In the genomic region with DNA sequence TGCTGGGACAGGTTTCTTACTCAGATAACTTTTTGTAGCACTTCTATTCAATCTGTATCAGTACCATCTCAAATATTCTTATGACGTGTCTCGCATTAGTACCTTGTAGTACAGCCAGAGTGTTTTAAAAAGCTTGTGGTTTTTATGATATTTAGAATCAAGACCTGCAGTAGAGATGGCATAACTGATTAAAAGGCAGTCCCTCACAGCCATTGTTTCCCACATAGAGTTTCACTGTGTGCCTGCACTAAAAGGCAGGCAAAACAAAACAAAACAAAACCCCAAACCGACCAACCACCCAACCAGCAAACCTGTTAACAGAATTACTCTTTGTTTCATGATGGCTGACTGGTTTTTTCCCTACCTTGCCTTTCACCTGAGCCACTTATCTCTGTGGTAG, we compare ENCODE assay signal across 17 cellular contexts.
DNase-seq lines count a peak whose midpoint lies in the region; ATAC-seq and TF ChIP-seq lines count a peak whose summit lies in the region.
"Had no signal": no experiment of that assay in that cellular context is flagged by ENCODE, and none has a peak within 500 bp of the region (broad histone marks: within the 10 kb centered on the region; RNA-seq: fewer than 3 reads in every experiment).

No MANE protein-coding gene starts in this region.

- no peaks in the 10 kb centered on the region for H3K27me3 ChIP-seq in mesendoderm (ENCODE audit: insufficient read depth, low read length, poor library complexity)
- H3K27me3 ChIP-seq: BE2C, Peyer's patch had no signal

- H2AK5ac ChIP-seq in mesendoderm (ENCODE audit: low read length): no peak overlapping the region

- H4K5ac ChIP-seq in mesendoderm (ENCODE audit: low read length): no peak overlapping the region

- H3K79me1 ChIP-seq in mesendoderm (ENCODE audit: low read length): no peaks in the 10 kb centered on the region

- no peak overlapping the region for H3K56ac ChIP-seq in mesendoderm (ENCODE audit: low read length)

- DNase-seq in HT-29 (ENCODE audit: low spot score): peak; percentile 38
- peak; percentile 27 for DNase-seq in NCI-H128 (lab: John Stamatoyannopoulos, UW; ENCODE audit: unreplicated experiment)
- no peak for DNase-seq in mesendoderm
- no peak for DNase-seq in T1000 (lab: John Stamatoyannopoulos, UW)
- no peak for DNase-seq in NCI-H69 (lab: John Stamatoyannopoulos, UW)
- DNase-seq: BE2C; CD4-positive, CD25-positive, alpha-beta regulatory T cell; DMS79 treated with DMSO at 0.1 percent for 48 hours; GOT3; NCI-H2081; NCI-H2227 treated with DMSO at 0.1 percent for 48 hours; NCI-H510A; NCI-H774; Peyer's patch had no signal

- H3K4ac ChIP-seq in mesendoderm (ENCODE audit: low read depth, low read length): no peak overlapping the region

- no peak overlapping the region for H3K4me3 ChIP-seq in mesendoderm (ENCODE audit: low read length)
- H3K4me3 ChIP-seq: K562, Peyer's patch had no signal

- H3K4me1 ChIP-seq in mesendoderm (ENCODE audit: control insufficient read depth, low read depth, low read length): no peaks in the 10 kb centered on the region
- H3K4me1 ChIP-seq: BE2C, Peyer's patch had no signal

- no peak overlapping the region for H3K9ac ChIP-seq in mesendoderm (ENCODE audit: low read length)

- no peak overlapping the region for H3K23ac ChIP-seq in mesendoderm (ENCODE audit: low read length)

- H2BK120ac ChIP-seq in mesendoderm (ENCODE audit: low read depth, low read length): peak overlapping the region; percentile 97

- no peak overlapping the region for H3K27ac ChIP-seq in mesendoderm (ENCODE audit: low read depth, low read length)
- H3K27ac ChIP-seq: Peyer's patch had no signal

- ATAC-seq in SK-N-SH treated with all-trans-retinoic acid at 6 μM for 48 hours: peak; percentile 80
- ATAC-seq in GM21619 (IDR thresholded peaks at IDR 0.05; ENCODE audit: unreplicated experiment): no peak
- ATAC-seq: K562 had no signal

- H3K18ac ChIP-seq in mesendoderm (ENCODE audit: low read length): peak overlapping the region; percentile 87

- no peak overlapping the region for H2BK15ac ChIP-seq in mesendoderm (replicated peaks; ENCODE audit: low read depth)

- H3K36me3 ChIP-seq in mesendoderm (ENCODE audit: control insufficient read depth, insufficient read depth, low read length): no peaks in the 10 kb centered on the region
- H3K36me3 ChIP-seq: BE2C, Peyer's patch had no signal

- WGBS in mesendoderm (ENCODE audit: extremely low coverage, insufficient coverage, low lambda C conversion rate): no CpG with 5 or more reads among the region's 3 CpGs

- H4K8ac ChIP-seq in mesendoderm (ENCODE audit: low read depth, low read length): no peak overlapping the region

- peak overlapping the region; percentile 42 for H2BK5ac ChIP-seq in mesendoderm (ENCODE audit: low read length)

- no peaks in the 10 kb centered on the region for H3K79me2 ChIP-seq in mesendoderm (ENCODE audit: control insufficient read depth, insufficient read depth, low read length)

- no peak overlapping the region for H3K4me2 ChIP-seq in mesendoderm (ENCODE audit: low read length)

TF ChIP-seq in SK-N-SH treated with all-trans-retinoic acid at 6 μM for 48 hours, 23 proteins besides CTCF, POLR2A, EP300 and RAD21:
- TF ChIP-seq OSR1 (CRISPR knock-in tag; IDR thresholded peaks at IDR 0.05): no peak
- TF ChIP-seq, protein P1, sequence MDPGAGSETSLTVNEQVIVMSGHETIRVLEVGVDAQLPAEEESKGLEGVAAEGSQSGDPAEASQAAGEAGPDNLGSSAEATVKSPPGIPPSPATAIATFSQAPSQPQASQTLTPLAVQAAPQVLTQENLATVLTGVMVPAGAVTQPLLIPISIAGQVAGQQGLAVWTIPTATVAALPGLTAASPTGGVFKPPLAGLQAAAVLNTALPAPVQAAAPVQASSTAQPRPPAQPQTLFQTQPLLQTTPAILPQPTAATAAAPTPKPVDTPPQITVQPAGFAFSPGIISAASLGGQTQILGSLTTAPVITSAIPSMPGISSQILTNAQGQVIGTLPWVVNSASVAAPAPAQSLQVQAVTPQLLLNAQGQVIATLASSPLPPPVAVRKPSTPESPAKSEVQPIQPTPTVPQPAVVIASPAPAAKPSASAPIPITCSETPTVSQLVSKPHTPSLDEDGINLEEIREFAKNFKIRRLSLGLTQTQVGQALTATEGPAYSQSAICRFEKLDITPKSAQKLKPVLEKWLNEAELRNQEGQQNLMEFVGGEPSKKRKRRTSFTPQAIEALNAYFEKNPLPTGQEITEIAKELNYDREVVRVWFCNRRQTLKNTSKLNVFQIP (CRISPR knock-in tag; IDR thresholded peaks at IDR 0.05; ENCODE audit: borderline replicate concordance, low read depth): no peak
- TF ChIP-seq, protein P2, sequence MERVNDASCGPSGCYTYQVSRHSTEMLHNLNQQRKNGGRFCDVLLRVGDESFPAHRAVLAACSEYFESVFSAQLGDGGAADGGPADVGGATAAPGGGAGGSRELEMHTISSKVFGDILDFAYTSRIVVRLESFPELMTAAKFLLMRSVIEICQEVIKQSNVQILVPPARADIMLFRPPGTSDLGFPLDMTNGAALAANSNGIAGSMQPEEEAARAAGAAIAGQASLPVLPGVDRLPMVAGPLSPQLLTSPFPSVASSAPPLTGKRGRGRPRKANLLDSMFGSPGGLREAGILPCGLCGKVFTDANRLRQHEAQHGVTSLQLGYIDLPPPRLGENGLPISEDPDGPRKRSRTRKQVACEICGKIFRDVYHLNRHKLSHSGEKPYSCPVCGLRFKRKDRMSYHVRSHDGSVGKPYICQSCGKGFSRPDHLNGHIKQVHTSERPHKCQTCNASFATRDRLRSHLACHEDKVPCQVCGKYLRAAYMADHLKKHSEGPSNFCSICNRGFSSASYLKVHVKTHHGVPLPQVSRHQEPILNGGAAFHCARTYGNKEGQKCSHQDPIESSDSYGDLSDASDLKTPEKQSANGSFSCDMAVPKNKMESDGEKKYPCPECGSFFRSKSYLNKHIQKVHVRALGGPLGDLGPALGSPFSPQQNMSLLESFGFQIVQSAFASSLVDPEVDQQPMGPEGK (CRISPR knock-in tag; IDR thresholded peaks at IDR 0.05; ENCODE audit: borderline replicate concordance): no peak
- TF ChIP-seq ZFP30 (CRISPR knock-in tag; IDR thresholded peaks at IDR 0.05): no peak
- TF ChIP-seq, protein P3, sequence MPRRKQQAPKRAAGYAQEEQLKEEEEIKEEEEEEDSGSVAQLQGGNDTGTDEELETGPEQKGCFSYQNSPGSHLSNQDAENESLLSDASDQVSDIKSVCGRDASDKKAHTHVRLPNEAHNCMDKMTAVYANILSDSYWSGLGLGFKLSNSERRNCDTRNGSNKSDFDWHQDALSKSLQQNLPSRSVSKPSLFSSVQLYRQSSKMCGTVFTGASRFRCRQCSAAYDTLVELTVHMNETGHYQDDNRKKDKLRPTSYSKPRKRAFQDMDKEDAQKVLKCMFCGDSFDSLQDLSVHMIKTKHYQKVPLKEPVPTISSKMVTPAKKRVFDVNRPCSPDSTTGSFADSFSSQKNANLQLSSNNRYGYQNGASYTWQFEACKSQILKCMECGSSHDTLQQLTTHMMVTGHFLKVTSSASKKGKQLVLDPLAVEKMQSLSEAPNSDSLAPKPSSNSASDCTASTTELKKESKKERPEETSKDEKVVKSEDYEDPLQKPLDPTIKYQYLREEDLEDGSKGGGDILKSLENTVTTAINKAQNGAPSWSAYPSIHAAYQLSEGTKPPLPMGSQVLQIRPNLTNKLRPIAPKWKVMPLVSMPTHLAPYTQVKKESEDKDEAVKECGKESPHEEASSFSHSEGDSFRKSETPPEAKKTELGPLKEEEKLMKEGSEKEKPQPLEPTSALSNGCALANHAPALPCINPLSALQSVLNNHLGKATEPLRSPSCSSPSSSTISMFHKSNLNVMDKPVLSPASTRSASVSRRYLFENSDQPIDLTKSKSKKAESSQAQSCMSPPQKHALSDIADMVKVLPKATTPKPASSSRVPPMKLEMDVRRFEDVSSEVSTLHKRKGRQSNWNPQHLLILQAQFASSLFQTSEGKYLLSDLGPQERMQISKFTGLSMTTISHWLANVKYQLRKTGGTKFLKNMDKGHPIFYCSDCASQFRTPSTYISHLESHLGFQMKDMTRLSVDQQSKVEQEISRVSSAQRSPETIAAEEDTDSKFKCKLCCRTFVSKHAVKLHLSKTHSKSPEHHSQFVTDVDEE (CRISPR knock-in tag; IDR thresholded peaks at IDR 0.05): no peak
- TF ChIP-seq SNAI2 (CRISPR knock-in tag; IDR thresholded peaks at IDR 0.05): no peak

Comparison
In these comparisons a context has a peak if more than half of its experiments do, and no peak if none do; other contexts are left out.
1. DNase-seq: peak in HT-29 (single experiment) and NCI-H128 (single experiment); none in mesendoderm (single experiment), T1000 (single experiment) and NCI-H69 (single experiment).